ENCODE assay signal across 8 cellular contexts in the genomic region with DNA sequence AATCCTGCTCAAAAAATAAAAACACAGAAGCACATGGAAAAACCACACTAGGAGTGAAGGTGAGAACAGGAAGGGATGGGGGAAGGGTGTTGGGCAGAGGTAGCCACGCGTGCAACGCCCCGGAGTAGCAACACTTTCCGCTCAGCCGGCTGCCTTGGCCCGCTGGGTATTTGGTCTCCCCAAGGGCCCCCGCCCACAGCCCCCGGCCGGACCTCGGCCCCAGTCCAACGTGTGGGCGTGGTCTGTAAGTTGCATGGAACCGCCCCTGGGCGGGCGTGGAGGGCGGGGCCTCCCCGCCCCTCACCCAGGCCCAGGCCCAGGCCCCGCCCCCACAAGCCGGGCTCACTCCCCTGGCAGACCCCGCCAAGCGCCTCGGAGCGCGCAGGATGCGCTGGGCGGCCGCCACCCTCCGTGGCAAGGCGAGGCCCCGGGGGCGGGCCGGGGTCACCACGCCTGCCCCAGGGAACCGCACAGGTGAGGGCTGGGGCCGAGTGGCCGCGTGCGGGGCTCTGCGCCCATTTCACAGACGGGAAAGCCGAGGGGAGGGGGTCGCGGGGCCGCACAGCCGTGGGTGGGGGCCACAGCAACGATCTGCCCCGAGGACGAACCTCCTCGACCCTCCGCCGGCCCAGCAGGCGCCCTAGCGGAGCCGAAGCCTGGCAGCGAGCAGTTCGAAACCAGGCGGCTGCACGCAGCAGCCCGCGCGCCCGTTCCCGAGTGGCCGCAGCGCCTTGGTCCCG. TPM values are rescaled to one million over a fixed set of nuclear protein-coding genes. Genes with fewer than 3 reads are reported as not detected.
DNase-seq lines count a peak whose midpoint lies in the region; ATAC-seq and TF ChIP-seq lines count a peak whose summit lies in the region.
"Had no signal": no experiment of that assay in that cellular context is flagged by ENCODE, and none has a peak within 500 bp of the region (broad histone marks: within the 10 kb centered on the region; RNA-seq: fewer than 3 reads in every experiment).

A gene (plus strand): TSS at position 345 of the 740 bp plus-strand sequence. CDS start 42 bp downstream, at position 387.

- H3K9me3 Mint-ChIP-seq in activated naive CD8-positive, alpha-beta T cell (ENCODE audit: low read depth) = no peaks in the 10 kb centered on the region

- no peaks in the 10 kb centered on the region for H3K27me3 ChIP-seq in RWPE2 (ENCODE audit: insufficient read depth, poor library complexity, severe bottlenecking)
- peaks cover 3% of the 10 kb centered on the region for H3K27me3 ChIP-seq in iPS-15b (ENCODE audit: control insufficient read depth, insufficient read depth, low read length)

- DNase-seq in RWPE2 (ENCODE audit: low spot score) = peak; percentile 37
- peak; percentile 78 for DNase-seq in stimulated activated CD4-positive, alpha-beta T cell treated with anti-CD3 and anti-CD28 coated beads, Interleukin-15, amount 100 ng/mL, for 24 hours
- DNase-seq in A172 (ENCODE audit: low spot score) = no peak

- no peaks in the 10 kb centered on the region for H3K36me3 Mint-ChIP-seq in activated naive CD8-positive, alpha-beta T cell

- H3K9me3 ChIP-seq in RWPE2 (ENCODE audit: severe bottlenecking) = no peaks in the 10 kb centered on the region
- H3K9me3 ChIP-seq in iPS-15b (ENCODE audit: control insufficient read depth, insufficient read depth, low read length) = no peaks in the 10 kb centered on the region

- H3K4me1 Mint-ChIP-seq in activated naive CD8-positive, alpha-beta T cell (ENCODE audit: low read depth) = peaks cover 67% of the 10 kb centered on the region

- no peak within 1 kb of the TSS for H3K9ac ChIP-seq in iPS-15b (ENCODE audit: low read depth, low read length)

- H3K36me3 ChIP-seq in RWPE2 (ENCODE audit: low read depth) = no peaks in the 10 kb centered on the region
- no peaks in the 10 kb centered on the region for H3K36me3 ChIP-seq in iPS-15b (ENCODE audit: control insufficient read depth, insufficient read depth, low read length)

- H3K27me3 Mint-ChIP-seq in activated naive CD8-positive, alpha-beta T cell = no peaks in the 10 kb centered on the region

- H3K27ac ChIP-seq in RWPE2 (ENCODE audit: poor library complexity, severe bottlenecking) = no peak within 1 kb of the TSS

- TF ChIP-seq CTCF in RWPE2 (IDR thresholded peaks at IDR 0.05; ENCODE audit: poor library complexity, severe bottlenecking) = no peak

- ATAC-seq in GM18861 (IDR thresholded peaks at IDR 0.05; ENCODE audit: unreplicated experiment) (peak; percentile 39), HG02943 (IDR thresholded peaks at IDR 0.05; ENCODE audit: low read depth, unreplicated experiment) (peak; percentile 59), RWPE2 (ENCODE audit: low read depth) (peak; percentile 52)

- peak within 1 kb of the TSS; percentile 28 for H3K4me3 ChIP-seq in RWPE2 (ENCODE audit: severe bottlenecking)
- H3K4me3 ChIP-seq in iPS-15b (ENCODE audit: low read depth, low read length) = peak within 1 kb of the TSS; percentile 43

- H3K4me3 Mint-ChIP-seq in activated naive CD8-positive, alpha-beta T cell = peak within 1 kb of the TSS; percentile 91

- H3K27ac Mint-ChIP-seq in activated naive CD8-positive, alpha-beta T cell = peak within 1 kb of the TSS; percentile 98

- no peaks in the 10 kb centered on the region for H3K4me1 ChIP-seq in RWPE2 (ENCODE audit: insufficient read depth, poor library complexity, severe bottlenecking)
- H3K4me1 ChIP-seq in iPS-15b (ENCODE audit: control insufficient read depth, insufficient read depth, low read length) = peaks cover 8% of the 10 kb centered on the region

RNA-seq across cellular contexts. Expression of the gene that starts here (rescaled TPM):
- not detected in 2 replicates for total RNA-seq in A172 (2014; rRNA removed; shearing (Covaris generic))
- total RNA-seq: lung microvascular endothelial cell had no signal
